In the genomic region with DNA sequence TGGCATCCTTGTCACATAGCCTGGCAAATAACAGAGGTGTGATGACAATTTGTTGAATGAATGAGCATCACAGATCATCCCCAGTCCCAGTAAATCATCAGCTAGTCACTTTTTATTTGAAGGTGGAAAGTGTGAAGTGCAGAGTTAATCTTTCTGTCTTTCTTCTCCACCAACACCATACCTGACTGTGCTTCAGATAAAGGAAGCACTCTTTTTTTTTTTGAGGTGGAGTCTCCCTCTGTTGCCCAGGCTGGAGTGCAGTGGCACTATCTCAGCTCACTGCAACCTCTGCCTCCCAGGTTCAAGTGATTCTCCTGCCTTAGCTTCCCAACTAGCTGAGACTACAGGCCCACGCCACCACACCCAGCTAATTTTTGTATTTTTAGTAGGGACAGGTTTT, we compare ENCODE assay signal across 1 cellular context. TPM values are rescaled to one million over a fixed set of nuclear protein-coding genes. Genes with fewer than 3 reads are reported as not detected.
"Had no signal": no experiment of that assay in that cellular context is flagged by ENCODE, and none has a peak within 500 bp of the region (broad histone marks: within the 10 kb centered on the region; RNA-seq: fewer than 3 reads in every experiment).

No MANE protein-coding gene starts in this region.

RNA-seq across cellular contexts. Expression of a gene that starts 38.9 kb away (rescaled TPM):
- polyA plus RNA-seq: heart left ventricle had no signal
